13 cellular contexts compared by ENCODE assay signal in genomic region chr7:46257766-46258448, GRCh38.
DNase-seq lines count a peak whose midpoint lies in the region; ATAC-seq, FAIRE-seq and TF ChIP-seq lines count a peak whose summit lies in the region.
"Had no signal": no experiment of that assay in that cellular context is flagged by ENCODE, and none has a peak within 500 bp of the region (broad histone marks: within the 10 kb centered on the region; RNA-seq: fewer than 3 reads in every experiment).

No MANE protein-coding gene starts in this region.

- TF ChIP-seq POLR2A in HCT116 (IDR thresholded peaks at IDR 0.05; ENCODE audit: borderline replicate concordance, extremely low read depth, insufficient read depth, insufficient read length) = no peak
- TF ChIP-seq POLR2A in GM12892 (IDR thresholded peaks at IDR 0.05; ENCODE audit: low read depth, low read length) = no peak

- RAD21 ChIA-PET in HCT116 (lab: Charles Lee; ENCODE audit: low non-redundant PET in 1 of 2, low total read pairs in 2 of 2, uncharacterized antibody in 2 of 2, unreplicated experiment in 2 of 2) = no interaction called here

- H3K9me3 ChIP-seq in HCT116 (ENCODE audit: control insufficient read depth in 1 of 2, insufficient read depth in 1 of 2, low read depth in 1 of 2, low read length in 2 of 2) (no peaks in the 10 kb centered on the region), SK-N-SH (peaks cover 31% of the 10 kb centered on the region)

- no peaks in the 10 kb centered on the region for H3K27me3 ChIP-seq in HCT116 (ENCODE audit: insufficient read depth, low read length)
- H3K27me3 ChIP-seq in SK-N-SH (ENCODE audit: insufficient read depth) = no peaks in the 10 kb centered on the region

- whole genome bisulfite sequencing in SK-N-SH (ENCODE audit: low lambda C conversion rate) = 15% methylated on average over 3 of the region's 3 CpGs

- no peak for FAIRE-seq in GM12892 (lab: Jason Lieb, UNC)

- H3K9ac ChIP-seq in HCT116 (ENCODE audit: low read length) = no peak overlapping the region
- peak overlapping the region; percentile 16; the same call in 1 of the 2 replicates for H3K9ac ChIP-seq in SK-N-SH

- ATAC-seq in HCT116 = peak; percentile 30; the same call in 1 of the 2 replicates
- ATAC-seq in HG03521 (IDR thresholded peaks at IDR 0.05; ENCODE audit: unreplicated experiment) = no peak
- ATAC-seq: naive thymus-derived CD8-positive, alpha-beta T cell had no signal

- H3K79me2 ChIP-seq in HCT116 (ENCODE audit: insufficient read depth, low read length) = no peaks in the 10 kb centered on the region
- no peaks in the 10 kb centered on the region for H3K79me2 ChIP-seq in SK-N-SH (ENCODE audit: insufficient read depth)

- BruUV-seq in HCT116 (replicated peaks; lab: Mats Ljungman, UMichigan) = no TSS peak

- H3K9me2 ChIP-seq in HCT116 (ENCODE audit: insufficient read depth) (no peaks in the 10 kb centered on the region), SK-N-SH (no peaks in the 10 kb centered on the region)

- no peak overlapping the region for H3K27ac ChIP-seq in HCT116 (ENCODE audit: low read depth, low read length)
- peak overlapping the region; percentile 64 to 85; a peak in 3 of 4 replicates for H3K27ac ChIP-seq in SK-N-SH (ENCODE audit: low read depth in 2 of 2, low read length in 1 of 2)
- H3K27ac ChIP-seq in coronary artery = no peak overlapping the region

- CTCF ChIA-PET in HCT116 (lab: Charles Lee) = no interaction called here
- CTCF ChIA-PET in SK-N-SH (lab: Yijun Ruan, JAX) = interaction anchor here (1.1 kb wide), 1 partner anchor 334 kb away, joined by 3 read pairs; no protein-coding TSS in a partner anchor

- H4K20me1 ChIP-seq in HCT116 (ENCODE audit: insufficient read depth) (no peaks in the 10 kb centered on the region), SK-N-SH (ENCODE audit: insufficient read depth) (no peaks in the 10 kb centered on the region)

- peaks cover 39% of the 10 kb centered on the region for H3F3A ChIP-seq in SK-N-SH (replicated peaks; ENCODE audit: insufficient read depth)

- DNase-seq in A172 (ENCODE audit: low spot score) (peak; percentile 82), HCT116 (ENCODE audit: low read depth, low spot score) (peak; percentile 15), SK-N-SH (no peak), fibroblast of the aortic adventitia (ENCODE audit: low read depth) (peak; percentile 91), GM12892 (ENCODE audit: insufficient read length) (no peak), SKM-1 (lab: John Stamatoyannopoulos, UW; ENCODE audit: unreplicated experiment) (no peak), coronary artery (ENCODE audit: low spot score) (no peak)
- DNase-seq: activated effector memory CD4-positive, alpha-beta T cell treated with Interleukin-2 at 50 U/mL for 16 hours; naive thymus-derived CD8-positive, alpha-beta T cell; NCI-H2081 treated with DMSO at 0.1 percent for 48 hours; Right ventricle myocardium superior; stimulated activated naive CD4-positive, alpha-beta T cell treated with Interleukin-2 at 50 U/mL for 16 hours had no signal

- intact Hi-C loops in HCT116 (cut with micrococcal nuclease) = no loop called here

- TF ChIP-seq EP300 in SK-N-SH (IDR thresholded peaks at IDR 0.05; ENCODE audit: borderline replicate concordance in 1 of 2, low read depth in 1 of 2, low read length in 1 of 2) = peak; percentile 83 to 100

- H3K4me2 ChIP-seq in HCT116 (ENCODE audit: low read length) (peak overlapping the region; percentile 25; the same call in 1 of the 2 replicates), SK-N-SH (peak overlapping the region; percentile 56)

- POLR2A ChIA-PET in HCT116 (lab: Charles Lee) (no interaction called here), SK-N-SH (lab: Yijun Ruan, JAX) (no interaction called here)

- H3K36me3 ChIP-seq in HCT116 (ENCODE audit: control insufficient read depth in 1 of 2, insufficient read depth in 2 of 2, low read length in 2 of 2) (no peaks in the 10 kb centered on the region), SK-N-SH (replicated peaks in 1 of 2; ENCODE audit: control insufficient read depth in 1 of 2, insufficient read depth in 2 of 2, low read length in 1 of 2) (peaks cover 0 to 6% of the 10 kb centered on the region in 2 experiments)

- H3K4me1 ChIP-seq in HCT116 (ENCODE audit: control insufficient read depth in 1 of 2, insufficient read depth in 2 of 2, low read length in 2 of 2) = peaks cover 3 to 8% of the 10 kb centered on the region in 2 experiments; a peak in 3 of 4 replicates
- H3K4me1 ChIP-seq in SK-N-SH (ENCODE audit: control insufficient read depth in 1 of 2, insufficient read depth in 2 of 2, low read depth in 1 of 2, low read length in 1 of 2) = peaks cover 8 to 11% of the 10 kb centered on the region in 2 experiments; a peak in 3 of 4 replicates

- H2AFZ ChIP-seq in HCT116 (ENCODE audit: low read depth, low read length, poor library complexity, severe bottlenecking) = no peak overlapping the region
- no peak overlapping the region for H2AFZ ChIP-seq in SK-N-SH (ENCODE audit: low read depth)

- no peak for TF ChIP-seq CTCF in HCT116 (IDR thresholded peaks at IDR 0.05 in 2 of 3, conservative IDR thresholded peaks at IDR 0.05 in 1 of 3; ENCODE audit: borderline replicate concordance in 1 of 3, insufficient read depth in 1 of 3, low read depth in 2 of 3, low read length in 2 of 3)
- no peak for TF ChIP-seq CTCF in SK-N-SH (IDR thresholded peaks at IDR 0.05)
- TF ChIP-seq CTCF in fibroblast of the aortic adventitia (IDR thresholded peaks at IDR 0.05; ENCODE audit: insufficient read depth, low read length) = no peak
- TF ChIP-seq CTCF in coronary artery (IDR thresholded peaks at IDR 0.05) = no peak

- TF ChIP-seq RAD21 in HCT116 (IDR thresholded peaks at IDR 0.05; ENCODE audit: low read depth) (no peak), SK-N-SH (IDR thresholded peaks at IDR 0.05; ENCODE audit: low read length) (no peak)

- H3K4me3 ChIP-seq in HCT116 (replicated peaks in 1 of 2; ENCODE audit: low read depth in 1 of 2, low read length in 2 of 2) (no peak overlapping the region), SK-N-SH (ENCODE audit: low read depth in 2 of 2, low read length in 1 of 2) (no peak overlapping the region), fibroblast of the aortic adventitia (ENCODE audit: low read depth, low read length) (no peak overlapping the region), coronary artery (no peak overlapping the region)

TF ChIP-seq in HCT116, 20 proteins besides CTCF, POLR2A, EP300 and RAD21:
- TF ChIP-seq ELF1 (IDR thresholded peaks at IDR 0.05; ENCODE audit: borderline replicate concordance, low read depth) = no peak
- TF ChIP-seq TCF7L2 (IDR thresholded peaks at IDR 0.05; ENCODE audit: borderline replicate concordance, extremely low read depth, insufficient read depth, insufficient read length) = no peak
- no peak for TF ChIP-seq YY1 (IDR thresholded peaks at IDR 0.05; ENCODE audit: extremely low read depth, insufficient replicate concordance, low read depth, low read length)
- TF ChIP-seq ZBTB33 (IDR thresholded peaks at IDR 0.05; ENCODE audit: extremely low read depth, insufficient replicate concordance, low read length) = no peak
- peak; percentile 31; the same call in 1 of the 2 replicates for TF ChIP-seq FOSL1 (IDR thresholded peaks at IDR 0.05; ENCODE audit: low read depth)

TF ChIP-seq in SK-N-SH, 30 proteins besides CTCF, POLR2A, EP300 and RAD21 (continues in another document):
- peak; percentile 92; the same call in 1 of the 2 replicates for TF ChIP-seq SIN3A (IDR thresholded peaks at IDR 0.05; ENCODE audit: borderline replicate concordance, low read depth, low read length)
- TF ChIP-seq TAF1 (IDR thresholded peaks at IDR 0.05; ENCODE audit: borderline replicate concordance, low read depth, low read length) = peak; percentile 57; the same call in 1 of the 2 replicates
- peak; percentile 100 for TF ChIP-seq PBX3 (IDR thresholded peaks at IDR 0.05)
- peak; percentile 98 for TF ChIP-seq RXRA (IDR thresholded peaks at IDR 0.05; ENCODE audit: borderline replicate concordance, low read depth)
- peak; percentile 94 for TF ChIP-seq FOXM1 (IDR thresholded peaks at IDR 0.05; ENCODE audit: low read depth)
- peak; percentile 46; the same call in 1 of the 2 replicates for TF ChIP-seq YY1 (IDR thresholded peaks at IDR 0.05; ENCODE audit: low read depth)
- no peak for TF ChIP-seq MXI1 (IDR thresholded peaks at IDR 0.05; ENCODE audit: low read depth, low read length)
- TF ChIP-seq GABPA (IDR thresholded peaks at IDR 0.05; ENCODE audit: low read depth) = peak; percentile 39; the same call in 1 of the 2 replicates
- peak; percentile 88 for TF ChIP-seq ZBTB33 (IDR thresholded peaks at IDR 0.05; ENCODE audit: borderline replicate concordance, low read depth)
- peak; percentile 100 for TF ChIP-seq TEAD4 (IDR thresholded peaks at IDR 0.05; ENCODE audit: borderline replicate concordance, insufficient read depth)
- TF ChIP-seq FOSL2 (IDR thresholded peaks at IDR 0.05; ENCODE audit: borderline replicate concordance, low read depth) = peak; percentile 97
- TF ChIP-seq NFIC (IDR thresholded peaks at IDR 0.05; ENCODE audit: borderline replicate concordance) = peak; percentile 100
- TF ChIP-seq FOXJ3 (CRISPR knock-in tag; IDR thresholded peaks at IDR 0.05) = no peak
- peak; percentile 70; the same call in 1 of the 2 replicates for TF ChIP-seq MEF2A (IDR thresholded peaks at IDR 0.05; ENCODE audit: borderline replicate concordance, low read depth)

Comparison
In these comparisons a context has a peak if more than half of its experiments do, and no peak if none do; other contexts are left out.
1. DNase-seq: peak in A172 (single experiment), HCT116 (single experiment) and fibroblast of the aortic adventitia (single experiment); none in SK-N-SH (single experiment), GM12892 (single experiment), SKM-1 (single experiment) and coronary artery (single experiment).
2. H3K27ac ChIP-seq: peak in SK-N-SH (2 of 2); none in HCT116 (single experiment) and coronary artery (0 of 2).